30 cellular contexts compared by ENCODE assay signal in genomic region chr11:116182356-116182966, GRCh38.
"Had no signal": no experiment of that assay in that cellular context is flagged by ENCODE, and none has a peak within 500 bp of the region (broad histone marks: within the 10 kb centered on the region; RNA-seq: fewer than 3 reads in every experiment).

No MANE protein-coding gene starts in this region.

- H3K27ac Mint-ChIP-seq: activated B cell treated with CpG ODN at 0.5 μM for 24 hours; activated CD4-positive, alpha-beta memory T cell treated with anti-CD3 and anti-CD28 coated beads, Interleukin-2, amount 10 ng/mL, durations not matched to agents 7 days and 5 days; activated CD4-positive, alpha-beta T cell treated with anti-CD3 and anti-CD28 coated beads, Interleukin-2, amount 10 ng/mL, durations not matched to agents 24 days and 14 days; activated CD8-positive, alpha-beta memory T cell treated with anti-CD3 and anti-CD28 coated beads, Interleukin-2, amount 10 ng/mL, durations not matched to agents 7 days and 5 days; activated CD8-positive, alpha-beta T cell treated with anti-CD3 and anti-CD28 coated beads, Interleukin-2, amount 10 ng/mL, durations not matched to agents 7 days and 5 days; activated naive CD4-positive, alpha-beta T cell treated with anti-CD3 and anti-CD28 coated beads, Interleukin-2, amount 10 ng/mL, durations not matched to agents 7 days and 5 days; activated naive CD4-positive, alpha-beta T cell treated with anti-CD3 and anti-CD28 coated beads, Interleukin-2, amount 50 U/mL, for 24 hours; activated naive CD8-positive, alpha-beta T cell; activated naive CD8-positive, alpha-beta T cell treated with anti-CD3 and anti-CD28 coated beads, Interleukin-2, amount 10 ng/mL, durations not matched to agents 7 days and 5 days; activated naive CD8-positive, alpha-beta T cell treated with anti-CD3 and anti-CD28 coated beads, Interleukin-2, amount 50 U/mL, for 24 hours; activated T-cell treated with anti-CD3 and anti-CD28 coated beads, Interleukin-2, amount 50 U/mL, for 24 hours; activated T-helper 17 cell treated with anti-CD3 and anti-CD28 coated beads, Interleukin-2, amount 50 U/mL, for 72 hours; T-cell; T-helper 17 cell had no signal

- H3K36me3 Mint-ChIP-seq: activated CD8-positive, alpha-beta memory T cell treated with anti-CD3 and anti-CD28 coated beads, Interleukin-2, amount 10 ng/mL, durations not matched to agents 7 days and 5 days; activated naive CD4-positive, alpha-beta T cell treated with anti-CD3 and anti-CD28 coated beads, Interleukin-2, amount 10 ng/mL, durations not matched to agents 7 days and 5 days; activated naive CD4-positive, alpha-beta T cell treated with anti-CD3 and anti-CD28 coated beads, Interleukin-2, amount 50 U/mL, for 24 hours; activated naive CD8-positive, alpha-beta T cell; activated naive CD8-positive, alpha-beta T cell treated with anti-CD3 and anti-CD28 coated beads, Interleukin-2, amount 10 ng/mL, durations not matched to agents 7 days and 5 days; T-cell had no signal

- H3K4me1 Mint-ChIP-seq: activated B cell treated with CpG ODN at 0.5 μM for 24 hours; activated CD4-positive, alpha-beta memory T cell treated with anti-CD3 and anti-CD28 coated beads, Interleukin-2, amount 10 ng/mL, durations not matched to agents 7 days and 5 days; activated CD4-positive, alpha-beta T cell treated with anti-CD3 and anti-CD28 coated beads, Interleukin-2, amount 10 ng/mL, durations not matched to agents 24 days and 14 days; activated CD8-positive, alpha-beta memory T cell treated with anti-CD3 and anti-CD28 coated beads, Interleukin-2, amount 10 ng/mL, durations not matched to agents 7 days and 5 days; activated naive CD4-positive, alpha-beta T cell treated with anti-CD3 and anti-CD28 coated beads, Interleukin-2, amount 10 ng/mL, durations not matched to agents 7 days and 5 days; activated naive CD4-positive, alpha-beta T cell treated with anti-CD3 and anti-CD28 coated beads, Interleukin-2, amount 50 U/mL, for 24 hours; activated naive CD8-positive, alpha-beta T cell treated with anti-CD3 and anti-CD28 coated beads, Interleukin-2, amount 10 ng/mL, durations not matched to agents 7 days and 5 days; activated naive CD8-positive, alpha-beta T cell treated with anti-CD3 and anti-CD28 coated beads, Interleukin-2, amount 50 U/mL, for 24 hours; activated T-helper 17 cell treated with anti-CD3 and anti-CD28 coated beads, Interleukin-2, amount 50 U/mL, for 72 hours; T-cell; T-helper 17 cell had no signal

- H3K4me1 ChIP-seq: body of pancreas had no signal

- H3K27me3 Mint-ChIP-seq: activated CD4-positive, alpha-beta memory T cell treated with anti-CD3 and anti-CD28 coated beads, Interleukin-2, amount 10 ng/mL, durations not matched to agents 7 days and 5 days; activated CD4-positive, alpha-beta T cell treated with anti-CD3 and anti-CD28 coated beads, Interleukin-2, amount 10 ng/mL, durations not matched to agents 24 days and 14 days; activated CD8-positive, alpha-beta memory T cell treated with anti-CD3 and anti-CD28 coated beads, Interleukin-2, amount 10 ng/mL, durations not matched to agents 7 days and 5 days; activated naive CD4-positive, alpha-beta T cell treated with anti-CD3 and anti-CD28 coated beads, Interleukin-2, amount 50 U/mL, for 24 hours; activated naive CD8-positive, alpha-beta T cell treated with anti-CD3 and anti-CD28 coated beads, Interleukin-2, amount 10 ng/mL, durations not matched to agents 7 days and 5 days; activated naive CD8-positive, alpha-beta T cell treated with anti-CD3 and anti-CD28 coated beads, Interleukin-2, amount 50 U/mL, for 24 hours; activated T-cell treated with anti-CD3 and anti-CD28 coated beads, Interleukin-2, amount 50 U/mL, for 24 hours had no signal

- H3K9me3 ChIP-seq: body of pancreas had no signal

- DNase-seq: activated B cell treated with CpG ODN at 0.5 μM for 24 hours; activated CD4-positive, alpha-beta memory T cell treated with anti-CD3 and anti-CD28 coated beads, Interleukin-2, amount 10 ng/mL, durations not matched to agents 7 days and 5 days; activated CD4-positive, alpha-beta T cell treated with anti-CD3 and anti-CD28 coated beads for 4 hours; activated CD4-positive, alpha-beta T cell treated with anti-CD3 and anti-CD28 coated beads, Interleukin-2, amount 10 ng/mL, durations not matched to agents 24 days and 14 days; activated CD4-positive, alpha-beta T cell treated with anti-CD3 and anti-CD28 coated beads, Interleukin-2, amount 50 U/mL, for 48 hours; activated CD4-positive, CD25-positive, alpha-beta regulatory T cell treated with anti-CD3 and anti-CD28 coated beads, Interleukin-2, amount 50 U/mL, for 72 hours; activated CD8-positive, alpha-beta memory T cell treated with anti-CD3 and anti-CD28 coated beads for 24 hours; activated CD8-positive, alpha-beta memory T cell treated with anti-CD3 and anti-CD28 coated beads, Interleukin-2, amount 10 ng/mL, durations not matched to agents 7 days and 5 days; activated CD8-positive, alpha-beta memory T cell treated with anti-CD3 and anti-CD28 coated beads, Interleukin-2, amount 50 U/mL, for 48 hours; activated CD8-positive, alpha-beta T cell treated with anti-CD3 and anti-CD28 coated beads, Interleukin-2, amount 10 ng/mL, durations not matched to agents 7 days and 5 days; activated gamma-delta T cell; activated naive CD4-positive, alpha-beta T cell treated with anti-CD3 and anti-CD28 coated beads, Interleukin-2, amount 10 ng/mL, durations not matched to agents 7 days and 5 days; activated naive CD4-positive, alpha-beta T cell treated with Interleukin-2 at 50 U/mL for 16 hours; activated naive CD8-positive, alpha-beta T cell treated with anti-CD3 and anti-CD28 coated beads, Interleukin-2, amount 10 ng/mL, durations not matched to agents 7 days and 5 days; activated naive CD8-positive, alpha-beta T cell treated with anti-CD3 and anti-CD28 coated beads, Interleukin-2, amount 50 U/mL, for 24 hours; activated T-cell treated with anti-CD3 and anti-CD28 coated beads, Interleukin-2, amount 50 U/mL, for 24 hours; activated T-cell treated with anti-CD3 and anti-CD28 coated beads, Interleukin-2, amount 50 U/mL, for 48 hours; aorta; body of pancreas; central memory CD4-positive, alpha-beta T cell; T-cell; T-helper 17 cell; T1000 had no signal

- H3K27ac ChIP-seq: body of pancreas, VCaP had no signal

- H3K4me3 ChIP-seq: body of pancreas had no signal

- H3K27me3 ChIP-seq: body of pancreas had no signal

- H3K4me3 Mint-ChIP-seq: activated B cell treated with CpG ODN at 0.5 μM for 24 hours; activated CD4-positive, alpha-beta memory T cell treated with anti-CD3 and anti-CD28 coated beads, Interleukin-2, amount 10 ng/mL, durations not matched to agents 7 days and 5 days; activated CD4-positive, alpha-beta T cell treated with anti-CD3 and anti-CD28 coated beads, Interleukin-2, amount 10 ng/mL, durations not matched to agents 24 days and 14 days; activated CD8-positive, alpha-beta memory T cell treated with anti-CD3 and anti-CD28 coated beads, Interleukin-2, amount 10 ng/mL, durations not matched to agents 7 days and 5 days; activated CD8-positive, alpha-beta T cell treated with anti-CD3 and anti-CD28 coated beads, Interleukin-2, amount 10 ng/mL, durations not matched to agents 7 days and 5 days; activated naive CD4-positive, alpha-beta T cell treated with anti-CD3 and anti-CD28 coated beads, Interleukin-2, amount 10 ng/mL, durations not matched to agents 7 days and 5 days; activated naive CD4-positive, alpha-beta T cell treated with anti-CD3 and anti-CD28 coated beads, Interleukin-2, amount 50 U/mL, for 24 hours; activated naive CD8-positive, alpha-beta T cell; activated naive CD8-positive, alpha-beta T cell treated with anti-CD3 and anti-CD28 coated beads, Interleukin-2, amount 10 ng/mL, durations not matched to agents 7 days and 5 days; activated naive CD8-positive, alpha-beta T cell treated with anti-CD3 and anti-CD28 coated beads, Interleukin-2, amount 50 U/mL, for 24 hours; activated T-cell treated with anti-CD3 and anti-CD28 coated beads, Interleukin-2, amount 50 U/mL, for 24 hours; activated T-helper 17 cell treated with anti-CD3 and anti-CD28 coated beads, Interleukin-2, amount 50 U/mL, for 72 hours; T-cell; T-helper 17 cell had no signal

- H3K9me3 Mint-ChIP-seq: activated B cell treated with CpG ODN at 0.5 μM for 24 hours; activated CD4-positive, alpha-beta T cell treated with anti-CD3 and anti-CD28 coated beads, Interleukin-2, amount 10 ng/mL, durations not matched to agents 24 days and 14 days; activated naive CD4-positive, alpha-beta T cell treated with anti-CD3 and anti-CD28 coated beads, Interleukin-2, amount 10 ng/mL, durations not matched to agents 7 days and 5 days; activated naive CD4-positive, alpha-beta T cell treated with anti-CD3 and anti-CD28 coated beads, Interleukin-2, amount 50 U/mL, for 24 hours; activated naive CD8-positive, alpha-beta T cell treated with anti-CD3 and anti-CD28 coated beads, Interleukin-2, amount 10 ng/mL, durations not matched to agents 7 days and 5 days; activated naive CD8-positive, alpha-beta T cell treated with anti-CD3 and anti-CD28 coated beads, Interleukin-2, amount 50 U/mL, for 24 hours; activated T-cell treated with anti-CD3 and anti-CD28 coated beads, Interleukin-2, amount 50 U/mL, for 24 hours; activated T-helper 17 cell treated with anti-CD3 and anti-CD28 coated beads, Interleukin-2, amount 50 U/mL, for 72 hours had no signal

- FAIRE-seq: astrocyte, colon, TTC549 had no signal
